In the genomic region with DNA sequence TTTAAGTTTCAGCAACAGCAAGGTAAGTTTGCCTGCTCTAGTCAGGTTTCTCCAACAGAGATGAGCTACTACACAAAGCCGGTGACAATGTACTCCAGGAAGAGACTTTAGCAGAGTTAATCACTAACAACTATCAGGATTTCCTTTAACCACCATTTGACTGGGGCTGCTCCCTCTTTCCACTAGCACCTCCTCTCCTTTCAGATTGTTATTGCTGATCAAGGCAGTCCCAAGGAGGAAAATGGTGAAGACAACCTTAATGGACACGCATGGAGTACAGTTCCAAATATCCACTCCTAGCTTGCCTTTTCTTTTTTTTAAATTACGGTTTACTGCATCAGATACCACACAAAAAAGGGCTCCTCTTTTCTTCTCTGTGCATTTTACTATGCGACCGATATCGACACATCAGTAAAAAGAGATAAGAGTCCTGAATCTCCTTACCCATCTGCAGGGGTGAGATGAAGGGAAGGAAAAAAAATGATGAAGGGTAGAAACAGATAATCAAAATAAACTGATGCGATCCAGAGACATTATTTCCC, we compare ENCODE assay signal across 8 cellular contexts. TPM values are rescaled to one million over a fixed set of nuclear protein-coding genes. Genes with fewer than 3 reads are reported as not detected.
DNase-seq lines count a peak whose midpoint lies in the region; ATAC-seq, FAIRE-seq and TF ChIP-seq lines count a peak whose summit lies in the region.

No MANE protein-coding gene starts in this region.

- FAIRE-seq in HTR-8/SVneo (lab: Jason Lieb, UNC): no peak

- in situ Hi-C loops in GM13977 (cut with MboI; ENCODE audit: low pct_unique_long_range_greater_than_20kb, low sequenced_read_pairs, unreplicated experiment): no loop called here
- in situ Hi-C loops in mammary epithelial cell (cut with MboI; ENCODE audit: low sequenced_read_pairs in 2 of 2): no loop called here

- TF ChIP-seq POLR2A in right lobe of liver (IDR thresholded peaks at IDR 0.05): no peak
- TF ChIP-seq POLR2A in thyroid gland (IDR thresholded peaks at IDR 0.05): no peak

- no peak for TF ChIP-seq CTCF in AG04449 (IDR thresholded peaks at IDR 0.05; ENCODE audit: insufficient read depth, low read length, missing control alignments)
- TF ChIP-seq CTCF in GM13977 (IDR thresholded peaks at IDR 0.05; ENCODE audit: extremely low read depth, insufficient read depth, missing control alignments): no peak
- TF ChIP-seq CTCF in mammary epithelial cell (conservative IDR thresholded peaks at IDR 0.05 in 1 of 2, IDR thresholded peaks at IDR 0.05 in 1 of 2; ENCODE audit: extremely low read depth in 1 of 2, insufficient read depth in 1 of 2, low read depth in 1 of 2, low read length in 2 of 2): peak in 1 of 2 donors; percentile 27
- TF ChIP-seq CTCF in right lobe of liver (IDR thresholded peaks at IDR 0.05): no peak
- peak in 1 of 6 experiments; percentile 9 for TF ChIP-seq CTCF in thyroid gland (IDR thresholded peaks at IDR 0.05)

- H3K9me3 ChIP-seq in mammary epithelial cell (replicated peaks; ENCODE audit: insufficient read depth, low read length) (no peaks in the 10 kb centered on the region), right lobe of liver (no peaks in the 10 kb centered on the region), thyroid gland (no peaks in the 10 kb centered on the region)

- peak overlapping the region; percentile 90 for H3K4me3 ChIP-seq in AG04449 (ENCODE audit: low read depth, low read length)
- peak overlapping the region; percentile 75 to 97 (median 97) for H3K4me3 ChIP-seq in mammary epithelial cell (replicated peaks in 1 of 3; ENCODE audit: insufficient read depth in 1 of 3, low read depth in 2 of 3, low read length in 3 of 3)
- H3K4me3 ChIP-seq in right lobe of liver: peak overlapping the region; percentile 62 to 95 (median 89)
- peak overlapping the region; percentile 85 to 86 (median 85) for H3K4me3 ChIP-seq in thyroid gland (replicated peaks in 1 of 3)

- intact Hi-C loops in mammary epithelial cell (cut with micrococcal nuclease) (loop anchor here (2.0 kb wide), 2 partner anchors 47 to 91 kb away; a partner anchor contains a TSS), right lobe of liver (cut with DNase I) (no loop called here), thyroid gland (cut with DNase I) (no loop called here)

- H3K36me3 ChIP-seq in mammary epithelial cell (ENCODE audit: insufficient read depth, low read length) (no peaks in the 10 kb centered on the region), right lobe of liver (no peaks in the 10 kb centered on the region), thyroid gland (no peaks in the 10 kb centered on the region)

- H3K79me2 ChIP-seq in mammary epithelial cell (ENCODE audit: insufficient read depth, low read length): peaks cover 75% of the 10 kb centered on the region

- ATAC-seq in right lobe of liver (peak in 2 of 4 donors; percentile 2 to 28), HG02885 (IDR thresholded peaks at IDR 0.05; ENCODE audit: poor library complexity, unreplicated experiment) (no peak)

- 1% methylated on average over 7 of the region's 7 CpGs for WGBS in mammary epithelial cell (ENCODE audit: low coverage, missing lambda C conversion rate)
- WGBS in right lobe of liver (ENCODE audit: insufficient coverage, low coverage, low lambda C conversion rate, missing lambda C conversion rate): 3% methylated on average over 7 of the region's 7 CpGs
- 3 to 5% methylated on average over 7 of the region's 7 CpGs for WGBS in thyroid gland, 2 donors

- H3K9ac ChIP-seq in mammary epithelial cell (ENCODE audit: insufficient read depth, low read length): peak overlapping the region; percentile 92

- H2AFZ ChIP-seq in mammary epithelial cell (ENCODE audit: low read depth, low read length): peak overlapping the region; percentile 58

- H3K4me2 ChIP-seq in mammary epithelial cell (ENCODE audit: insufficient read depth, low read depth, low read length): peak overlapping the region; percentile 74

- DNase-seq in AG04449 (ENCODE audit: low read depth, low spot score): no peak
- peak; percentile 23 for DNase-seq in GM13977 (ENCODE audit: low spot score)
- DNase-seq in NCI-H69 (lab: John Stamatoyannopoulos, UW): peak; percentile 70
- DNase-seq in mammary epithelial cell: peak; percentile 63
- peak in 1 of 3 donors; percentile 25 for DNase-seq in right lobe of liver
- DNase-seq in thyroid gland: no peak
- DNase-seq in HTR-8/SVneo (ENCODE audit: insufficient read length, low spot score): no peak

- H4K20me1 ChIP-seq in mammary epithelial cell (ENCODE audit: insufficient read depth, low read length): no peaks in the 10 kb centered on the region

- POLR2A ChIA-PET in AG04449 (lab: Yijun Ruan, JAX): interaction anchor here (0.6 kb wide), 2 partner anchors 67 to 85 kb away, joined by 3 read pairs; no protein-coding TSS in a partner anchor

- H3K27me3 ChIP-seq in mammary epithelial cell (ENCODE audit: insufficient read depth, low read length) (no peaks in the 10 kb centered on the region), right lobe of liver (no peaks in the 10 kb centered on the region), thyroid gland (no peaks in the 10 kb centered on the region)

- CTCF ChIA-PET in AG04449 (lab: Yijun Ruan, JAX) (interaction anchor here (1.0 to 2.7 kb wide), 6 partner anchors 9 to 142 kb away, joined by 3 to 13 read pairs (median 3); a partner anchor contains a TSS), mammary epithelial cell (lab: Charles Lee; ENCODE audit: low non-redundant PET) (interaction anchor here (0.6 kb wide), 1 partner anchor 140 kb away, joined by 6 read pairs; no protein-coding TSS in a partner anchor)

- dilution Hi-C loops in mammary epithelial cell (cut with HindIII; ENCODE audit: low sequenced_read_pairs): no loop called here

- BruUV-seq in mammary epithelial cell (replicated peaks; lab: Mats Ljungman, UMichigan): TSS peak; percentile 9

- H3K27ac ChIP-seq in mammary epithelial cell (ENCODE audit: insufficient read depth, low read depth, low read length): peak overlapping the region; percentile 99
- peak overlapping the region; percentile 9 to 79 (median 77) for H3K27ac ChIP-seq in right lobe of liver
- H3K27ac ChIP-seq in thyroid gland: peak overlapping the region; percentile 69 to 91 (median 86)

- H3K4me1 ChIP-seq in mammary epithelial cell (ENCODE audit: insufficient read depth, low read length) (peaks cover 38% of the 10 kb centered on the region), right lobe of liver (peaks cover 0 to 33% (median 12%) of the 10 kb centered on the region in 4 donors), thyroid gland (peaks cover 36 to 52% of the 10 kb centered on the region in 2 donors)

RNA-seq across cellular contexts. Expression of a gene that starts 30.9 kb away (rescaled TPM):
- 10 to 100 TPM; 11.0 to 28.9 TPM for total RNA-seq in mammary epithelial cell
- polyA plus RNA-seq in mammary epithelial cell: 25.3 TPM
- polyA minus RNA-seq in mammary epithelial cell: 24.8 TPM
- total RNA-seq in right lobe of liver: 10 to 100 TPM in 1 of 6 experiments, 1 to 10 TPM in 5; 5.8 to 12.0 (median 8.8) TPM
- 10 to 100 TPM; 14.1 to 22.6 (median 15.8) TPM for total RNA-seq in thyroid gland

RNA-seq across cellular contexts. Expression of a gene that starts 43.2 kb away (rescaled TPM):
- total RNA-seq in mammary epithelial cell (10 to 100 TPM; 48.4 to 53.2 TPM), right lobe of liver (10 to 100 TPM; 21.6 to 47.1 (median 23.4) TPM), thyroid gland (10 to 100 TPM; 23.1 to 59.3 (median 41.2) TPM)
- polyA plus RNA-seq in mammary epithelial cell: 68.5 TPM
- 83.1 TPM for polyA minus RNA-seq in mammary epithelial cell

Comparison
In these comparisons a context has a peak if more than half of its experiments do, and no peak if none do; other contexts are left out.
1. DNase-seq: peak in GM13977 (single experiment), NCI-H69 (single experiment) and mammary epithelial cell (single experiment); none in AG04449 (single experiment), thyroid gland (0 of 2) and HTR-8/SVneo (single experiment).
2. Peak in every context shown above with its lines, with median percentiles within 50 percentile points of each other: H3K4me3 ChIP-seq and H3K27ac ChIP-seq.